Comparison of ENCODE assay signal across 9 cellular contexts in genomic region chr10:11824376-11824775, GRCh38. TPM values are rescaled to one million over a fixed set of nuclear protein-coding genes. Genes with fewer than 3 reads are reported as not detected.
A peak's percentile ranks its signal among the peaks of the same experiment; 100 is the strongest.
DNase-seq lines count a peak whose midpoint lies in the region; ATAC-seq, FAIRE-seq and TF ChIP-seq lines count a peak whose summit lies in the region.
"Had no signal": no experiment of that assay in that cellular context is flagged by ENCODE, and none has a peak within 500 bp of the region (broad histone marks: within the 10 kb centered on the region; RNA-seq: fewer than 3 reads in every experiment).

No MANE protein-coding gene starts in this region.

- H3K23me2 ChIP-seq in H1 (ENCODE audit: low read depth, low read length) = no peaks in the 10 kb centered on the region; the same call in 1 of the 2 replicates

- H3K56ac ChIP-seq in H1 (replicated peaks; ENCODE audit: insufficient read length, low read depth, low read length) = no peak overlapping the region

- no peak overlapping the region for H3K18ac ChIP-seq in H1 (ENCODE audit: extremely low read depth, low read length)

- no peak overlapping the region for H3K23ac ChIP-seq in H1 (ENCODE audit: insufficient read length)

- peak overlapping the region; percentile 53 to 74 for H3K4me2 ChIP-seq in H1 (ENCODE audit: insufficient read depth in 1 of 2, low read depth in 2 of 2, low read length in 2 of 2)

- no peaks in the 10 kb centered on the region for H3K27me3 ChIP-seq in CD8-positive, alpha-beta memory T cell (ENCODE audit: insufficient read depth, low read length, poor library complexity, severe bottlenecking)
- peaks cover 18% of the 10 kb centered on the region for H3K27me3 ChIP-seq in NT2/D1 (ENCODE audit: insufficient read depth, insufficient read length)
- peaks cover 0 to 3% (median 0%) of the 10 kb centered on the region in 4 experiments; a peak in 2 of 7 replicates for H3K27me3 ChIP-seq in H1 (replicated peaks in 1 of 4; ENCODE audit: control insufficient read depth in 3 of 4, extremely low read depth in 1 of 4, insufficient read depth in 3 of 4, low read length in 3 of 4)
- H3K27me3 ChIP-seq in testis = no peaks in the 10 kb centered on the region
- H3K27me3 ChIP-seq in Peyer's patch = peaks cover 0 to 9% of the 10 kb centered on the region in 2 donors

- TF ChIP-seq POLR2A in H1 (IDR thresholded peaks at IDR 0.05; ENCODE audit: control extremely low read depth in 1 of 2, low read depth in 2 of 2, low read length in 2 of 2) (no peak), testis (IDR thresholded peaks at IDR 0.05) (no peak), Peyer's patch (IDR thresholded peaks at IDR 0.05) (no peak)

- H4K5ac ChIP-seq in H1 (ENCODE audit: insufficient read length, low read depth, low read length) = no peak overlapping the region

- H3K36me3 Mint-ChIP-seq in CD8-positive, alpha-beta memory T cell = peaks cover 0 to 2% (median 0%) of the 10 kb centered on the region in 3 donors
- no peaks in the 10 kb centered on the region for H3K36me3 Mint-ChIP-seq in nephron progenitor cell (ENCODE audit: low read depth)

- H3K27ac ChIP-seq in CD8-positive, alpha-beta memory T cell (ENCODE audit: low read depth, low read length) = no peak overlapping the region
- H3K27ac ChIP-seq in H1 (ENCODE audit: low read depth, low read length) (no peak overlapping the region), testis (peak overlapping the region in 1 of 2 donors; percentile 44), Peyer's patch (no peak overlapping the region)

- no peak overlapping the region for H2BK15ac ChIP-seq in H1 (ENCODE audit: low read length)

- ATAC-seq in HG03025 (IDR thresholded peaks at IDR 0.05; ENCODE audit: low FRiP score, unreplicated experiment) = no peak

- peaks cover 33 to 64% of the 10 kb centered on the region in 2 donors for H3K27me3 Mint-ChIP-seq in CD8-positive, alpha-beta memory T cell
- H3K27me3 Mint-ChIP-seq in nephron progenitor cell (ENCODE audit: low read depth, poor library complexity) = peaks cover 60% of the 10 kb centered on the region

- FAIRE-seq in H1 (lab: Jason Lieb, UNC) = no peak
- FAIRE-seq: frontal cortex had no signal

- H3K9ac ChIP-seq in NT2/D1 (ENCODE audit: insufficient read length, low read depth) (peak overlapping the region; percentile 80), H1 (replicated peaks in 1 of 4; ENCODE audit: extremely low read depth in 1 of 4, low read depth in 3 of 4, low read length in 3 of 4) (no peak overlapping the region)

- peaks cover 0 to 5% (median 0%) of the 10 kb centered on the region in 5 donors for H3K9me3 Mint-ChIP-seq in CD8-positive, alpha-beta memory T cell
- no peaks in the 10 kb centered on the region for H3K9me3 Mint-ChIP-seq in nephron progenitor cell

- H2BK5ac ChIP-seq in H1 (ENCODE audit: low read depth, low read length) = no peak overlapping the region

- TF ChIP-seq EP300 in H1 (IDR thresholded peaks at IDR 0.05; ENCODE audit: borderline replicate concordance in 1 of 2, low read depth in 2 of 2, low read length in 2 of 2) = no peak

- peaks cover 4 to 20% (median 15%) of the 10 kb centered on the region in 3 donors for H3K4me1 Mint-ChIP-seq in CD8-positive, alpha-beta memory T cell
- H3K4me1 Mint-ChIP-seq in nephron progenitor cell = peaks cover 17% of the 10 kb centered on the region

- peaks cover 0 to 25% of the 10 kb centered on the region in 2 experiments; a peak in 3 of 4 replicates for H3K79me2 ChIP-seq in H1 (ENCODE audit: control insufficient read depth in 1 of 2, insufficient read depth in 2 of 2, low read length in 2 of 2)

- peaks cover 4% of the 10 kb centered on the region for H3K4me1 ChIP-seq in CD8-positive, alpha-beta memory T cell (ENCODE audit: insufficient read depth, low read length)
- H3K4me1 ChIP-seq in NT2/D1 (ENCODE audit: insufficient read depth, insufficient read length) (no peaks in the 10 kb centered on the region), H1 (replicated peaks in 1 of 4; ENCODE audit: control insufficient read depth in 3 of 4, insufficient read depth in 4 of 4, low read length in 3 of 4) (peaks cover 0 to 4% (median 3%) of the 10 kb centered on the region in 4 experiments; a peak in 4 of 7 replicates), testis (peaks cover 3% of the 10 kb centered on the region), Peyer's patch (peaks cover 0 to 10% (median 5%) of the 10 kb centered on the region in 4 donors)

- intact Hi-C loops in testis (cut with DNase I; ENCODE audit: low total_unique reads) = no loop called here

- H3K9me3 ChIP-seq in CD8-positive, alpha-beta memory T cell (ENCODE audit: low read length) = no peaks in the 10 kb centered on the region
- H3K9me3 ChIP-seq in NT2/D1 (ENCODE audit: insufficient read depth, low read length) = no peaks in the 10 kb centered on the region
- no peaks in the 10 kb centered on the region for H3K9me3 ChIP-seq in H1 (ENCODE audit: insufficient read depth in 2 of 2, low read depth in 1 of 2, low read length in 1 of 2)
- H3K9me3 ChIP-seq in testis = no peaks in the 10 kb centered on the region
- H3K9me3 ChIP-seq in Peyer's patch = no peaks in the 10 kb centered on the region

- H4K20me1 ChIP-seq in H1 (replicated peaks in 1 of 2; ENCODE audit: control insufficient read depth in 1 of 2, insufficient read depth in 2 of 2, low read length in 2 of 2) = no peaks in the 10 kb centered on the region

- peak overlapping the region in 1 of 8 donors; percentile 17 for H3K27ac Mint-ChIP-seq in CD8-positive, alpha-beta memory T cell
- no peak overlapping the region for H3K27ac Mint-ChIP-seq in nephron progenitor cell

- H2BK12ac ChIP-seq in H1 (ENCODE audit: low read depth, low read length) = no peak overlapping the region

- H3K4me3 Mint-ChIP-seq in CD8-positive, alpha-beta memory T cell = peak overlapping the region in 5 of 7 donors; percentile 71 to 82 (median 75)
- peak overlapping the region; percentile 86 for H3K4me3 Mint-ChIP-seq in nephron progenitor cell

- CTCF ChIA-PET in CD8-positive, alpha-beta memory T cell (lab: Charles Lee) = no interaction called here
- CTCF ChIA-PET in H1 (lab: Charles Lee; ENCODE audit: partially characterized antibody) = interaction anchor here (0.7 to 2.9 kb wide), 5 partner anchors 30 to 367 kb away, joined by 3 to 10 read pairs (median 4); no protein-coding TSS in a partner anchor
- CTCF ChIA-PET in GM10248 (lab: Yijun Ruan, JAX) = no interaction called here

- H3K4ac ChIP-seq in H1 (replicated peaks; ENCODE audit: insufficient read length, low read depth, low read length) = no peak overlapping the region

- H3K14ac ChIP-seq in H1 (ENCODE audit: insufficient read length) = no peak overlapping the region

- H4K91ac ChIP-seq in H1 (replicated peaks; ENCODE audit: insufficient read length, low read length) = no peak overlapping the region

- no peak overlapping the region for H3K4me3 ChIP-seq in CD8-positive, alpha-beta memory T cell (ENCODE audit: low read length)
- H3K4me3 ChIP-seq in NT2/D1 (ENCODE audit: insufficient read length, low read depth) = no peak overlapping the region
- peak overlapping the region; percentile 70 to 96 (median 71) for H3K4me3 ChIP-seq in H1 (ENCODE audit: extremely low read depth in 1 of 4, insufficient read depth in 2 of 4, low read depth in 3 of 4, low read length in 4 of 4)
- no peak overlapping the region for H3K4me3 ChIP-seq in testis
- peak overlapping the region in 2 of 4 donors; percentile 16 to 79 for H3K4me3 ChIP-seq in Peyer's patch

- H2AK5ac ChIP-seq in H1 (ENCODE audit: low read depth, low read length) = no peak overlapping the region

- no peaks in the 10 kb centered on the region for H3K36me3 ChIP-seq in CD8-positive, alpha-beta memory T cell (ENCODE audit: insufficient read depth, low read length)
- H3K36me3 ChIP-seq in NT2/D1 (ENCODE audit: insufficient read depth, insufficient read length, low read length) (peaks cover 5% of the 10 kb centered on the region), H1 (ENCODE audit: control insufficient read depth in 2 of 4, insufficient read depth in 4 of 4, low read length in 3 of 4) (no peaks in the 10 kb centered on the region), testis (ENCODE audit: low read depth, missing control alignments) (no peaks in the 10 kb centered on the region), Peyer's patch (no peaks in the 10 kb centered on the region)

- peaks cover 2% of the 10 kb centered on the region; the same call in 1 of the 2 replicates for H3K79me1 ChIP-seq in H1 (ENCODE audit: low read depth, low read length)

- no peak overlapping the region for H2BK20ac ChIP-seq in H1 (ENCODE audit: low read length)

- 76% methylated on average over 6 of the region's 6 CpGs; no CpG with 5 or more reads in 1 of the 2 experiments for WGBS in H1 (ENCODE audit: extremely low coverage in 1 of 2, insufficient coverage in 1 of 2, insufficient read length in 1 of 2, insufficient replicate concordance in 2 of 2, low coverage in 1 of 2, low lambda C conversion rate in 2 of 2, missing lambda C conversion rate in 1 of 2), 2 experiments
- WGBS in testis, 2 donors = 35 to 40% methylated on average over 6 of the region's 6 CpGs

- POLR2A ChIA-PET in CD8-positive, alpha-beta memory T cell (lab: Charles Lee) = no interaction called here
- POLR2A ChIA-PET in H1 (lab: Charles Lee; ENCODE audit: partially characterized antibody) = interaction anchor here (1.6 kb wide), 1 partner anchor 10 kb away, joined by 3 read pairs; no protein-coding TSS in a partner anchor
- POLR2A ChIA-PET in GM10248 (lab: Yijun Ruan, JAX) = no interaction called here

- TF ChIP-seq CTCF in H1 (IDR thresholded peaks at IDR 0.05; ENCODE audit: control extremely low read depth in 1 of 3, insufficient read depth in 1 of 3, low read depth in 1 of 3, low read length in 3 of 3) = no peak
- no peak for TF ChIP-seq CTCF in nephron progenitor cell (IDR thresholded peaks at IDR 0.05)
- no peak for TF ChIP-seq CTCF in testis (IDR thresholded peaks at IDR 0.05)
- no peak for TF ChIP-seq CTCF in GM10248 (IDR thresholded peaks at IDR 0.05; ENCODE audit: control extremely low read depth, extremely low read depth, low read depth, missing control alignments)
- no peak for TF ChIP-seq CTCF in Peyer's patch (IDR thresholded peaks at IDR 0.05)

- H2BK120ac ChIP-seq in H1 (replicated peaks; ENCODE audit: low read depth, low read length) = no peak overlapping the region

- DNase-seq in CD8-positive, alpha-beta memory T cell = no peak
- DNase-seq in NT2/D1 (ENCODE audit: low read depth, low spot score) (no peak), H1 (ENCODE audit: low read depth in 1 of 2, low spot score in 2 of 2) (no peak), nephron progenitor cell (no peak), testis (no peak), GM10248 (ENCODE audit: extremely low spot score) (no peak), Peyer's patch (no peak)

- H2AFZ ChIP-seq in H1 (ENCODE audit: low read length) = no peak overlapping the region

- no peak overlapping the region for H4K8ac ChIP-seq in H1 (ENCODE audit: extremely low read depth, insufficient read depth, low read length)

- no peak for TF ChIP-seq RAD21 in H1 (IDR thresholded peaks at IDR 0.05 in 1 of 2, conservative IDR thresholded peaks at IDR 0.05 in 1 of 2; ENCODE audit: low read depth in 2 of 2, low read length in 2 of 2)

RNA-seq across cellular contexts. Expression of gene PROSER2, which starts 1.2 kb away (rescaled TPM):
- 1 to 10 TPM; 1.5 to 2.4 TPM for total RNA-seq in CD8-positive, alpha-beta memory T cell
- polyA plus RNA-seq in CD8-positive, alpha-beta memory T cell = 1.7 TPM
- total RNA-seq in H1 (2021; fragmentation: NEBNext Ultra II Directional; extraction: Animal tissue kit (Norgen Biotek cat#: 25700)) = 11.6 and 13.7 TPM in 2 replicates
- polyA plus RNA-seq in H1 (2011; rRNA removed) (3.9 and 6.5 TPM in 2 replicates), testis (ENCODE audit: insufficient read depth, low read depth, low replicate concordance) (7.8 TPM)
- polyA plus RNA-seq in H1 (2011; cell fraction: cytosol; rRNA removed) = 4.2 TPM
- polyA plus RNA-seq in H1 (2011; cell fraction: nucleus; rRNA removed) = 5.3 TPM
- 5.9 to 7.9 TPM (median 7.2 TPM) in 4 replicates for polyA plus RNA-seq in H1 (2012, experiment 1 of 2)
- 6.4 TPM for polyA plus RNA-seq in H1 (2012, experiment 2 of 2)
- polyA plus RNA-seq in H1 (2013, experiment 1 of 2) = 4.6 TPM
- polyA plus RNA-seq in H1 (2013, experiment 2 of 2) = 4.6 TPM
- polyA minus RNA-seq in H1 (2011; rRNA and poly(A)+ RNA removed) = 3.7 and 5.5 TPM in 2 replicates
- 3.1 TPM for polyA minus RNA-seq in H1 (2011; cell fraction: cytosol; rRNA and poly(A)+ RNA removed)
- polyA minus RNA-seq in H1 (2011; cell fraction: nucleus; rRNA and poly(A)+ RNA removed) = 4.1 TPM
- total RNA-seq in testis (10 to 100 TPM; 15.6 to 21.4 TPM), Peyer's patch (10 to 100 TPM in 1 of 4 donors, 1 to 10 TPM in 3; 2.3 to 10.7 (median 3.7) TPM)

Comparison
In these comparisons a context has a peak if more than half of its experiments do, and no peak if none do; other contexts are left out.
1. H3K4me3 ChIP-seq: peak in H1 (4 of 4); none in CD8-positive, alpha-beta memory T cell (single experiment), NT2/D1 (single experiment) and testis (0 of 2).